Comparison of ENCODE assay signal across 28 cellular contexts in the genomic region with DNA sequence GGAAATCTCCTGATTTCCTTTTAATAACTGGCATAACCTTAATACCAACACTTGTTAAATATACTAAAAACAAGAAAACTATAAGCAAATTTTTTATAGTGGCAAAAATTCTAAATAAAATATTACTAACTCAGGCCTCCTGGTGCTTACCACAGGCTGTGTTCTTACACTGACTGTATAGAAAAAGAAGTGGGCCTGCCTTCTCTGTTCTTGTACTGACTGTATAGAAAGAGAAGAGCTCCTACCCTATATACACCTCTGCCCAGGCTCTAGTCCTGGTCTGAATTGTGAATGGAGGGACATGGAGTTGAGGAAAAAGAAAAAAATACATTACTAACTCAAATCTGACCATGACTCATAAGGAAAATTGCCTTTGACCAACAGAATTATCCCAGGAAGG.
"Had no signal": no experiment of that assay in that cellular context is flagged by ENCODE, and none has a peak within 500 bp of the region (broad histone marks: within the 10 kb centered on the region; RNA-seq: fewer than 3 reads in every experiment).

No MANE protein-coding gene starts in this region.

- H3K27ac ChIP-seq: colonic mucosa, coronary artery, dorsolateral prefrontal cortex, epithelial cell of prostate, esophagus muscularis mucosa, esophagus squamous epithelium, foreskin keratinocyte, gastrocnemius medialis, gastroesophageal sphincter, heart left ventricle, heart right ventricle had no signal

- H3K9me3 ChIP-seq: colonic mucosa, esophagus muscularis mucosa, esophagus squamous epithelium, gastrocnemius medialis, gastroesophageal sphincter, heart left ventricle, heart right ventricle had no signal

- H3K27me3 Mint-ChIP-seq: dendritic cell treated with granulocyte-macrophage colony-stimulating factor and Interleukin-4, amounts not matched to agents 40 ng/mL and 50 ng/mL, for 4 days; effector memory CD8-positive, alpha-beta T cell had no signal

- H3K27ac Mint-ChIP-seq: dendritic cell treated with granulocyte-macrophage colony-stimulating factor and Interleukin-4, amounts not matched to agents 40 ng/mL and 50 ng/mL, for 4 days; endodermal cell had no signal

- H3K36me3 ChIP-seq: colonic mucosa, esophagus muscularis mucosa, esophagus squamous epithelium, gastrocnemius medialis, gastroesophageal sphincter, heart left ventricle, heart right ventricle had no signal

- H3K4me3 Mint-ChIP-seq: dendritic cell treated with granulocyte-macrophage colony-stimulating factor and Interleukin-4, amounts not matched to agents 40 ng/mL and 50 ng/mL, for 4 days; effector memory CD8-positive, alpha-beta T cell; endodermal cell had no signal

- ATAC-seq: effector memory CD8-positive, alpha-beta T cell; esophagus mucosa; foreskin keratinocyte; gastrocnemius medialis; gastroesophageal sphincter; heart left ventricle; heart right ventricle had no signal

- H3K27me3 ChIP-seq: colonic mucosa, esophagus muscularis mucosa, esophagus squamous epithelium, foreskin keratinocyte, gastrocnemius medialis, gastroesophageal sphincter, heart right ventricle had no signal

- FAIRE-seq: colon, endometrium, frontal cortex had no signal

- H3K9me3 Mint-ChIP-seq: dendritic cell treated with granulocyte-macrophage colony-stimulating factor and Interleukin-4, amounts not matched to agents 40 ng/mL and 50 ng/mL, for 4 days; effector memory CD8-positive, alpha-beta T cell had no signal

- DNase-seq: colonic mucosa; cortex of kidney; dermis blood vessel endothelial cell; dorsolateral prefrontal cortex; effector CD4-positive, alpha-beta T cell; effector CD8-positive, alpha-beta T cell; effector memory CD4-positive, alpha-beta T cell; effector memory CD8-positive, alpha-beta T cell; endodermal cell; erythroblast; esophagus squamous epithelium; foreskin fibroblast; foreskin keratinocyte; foreskin melanocyte; gastrocnemius medialis; glutamatergic neuron; head of caudate nucleus; heart left ventricle; heart right ventricle had no signal

- H3K4me1 ChIP-seq: colonic mucosa, esophagus squamous epithelium, foreskin keratinocyte had no signal

- H3K4me1 Mint-ChIP-seq: endodermal cell had no signal

- H3K4me3 ChIP-seq: colonic mucosa, coronary artery, dorsolateral prefrontal cortex, esophagus muscularis mucosa, esophagus squamous epithelium, gastrocnemius medialis, gastroesophageal sphincter, heart left ventricle, heart right ventricle had no signal
